Comparison of ENCODE assay signal across 19 cellular contexts in genomic region chr9:89025538-89025937, GRCh38. TPM values are rescaled to one million over a fixed set of nuclear protein-coding genes. Genes with fewer than 3 reads are reported as not detected.
DNase-seq lines count a peak whose midpoint lies in the region; ATAC-seq and TF ChIP-seq lines count a peak whose summit lies in the region.
"Had no signal": no experiment of that assay in that cellular context is flagged by ENCODE, and none has a peak within 500 bp of the region (broad histone marks: within the 10 kb centered on the region; RNA-seq: fewer than 3 reads in every experiment).

No MANE protein-coding gene starts in this region.

- H3K36me3 ChIP-seq in adrenal gland (replicated peaks in 1 of 2) (no peaks in the 10 kb centered on the region), hepatocyte (replicated peaks; ENCODE audit: insufficient read depth, low read depth) (no peaks in the 10 kb centered on the region), upper lobe of right lung (no peaks in the 10 kb centered on the region), tibial nerve (no peaks in the 10 kb centered on the region)
- H3K36me3 ChIP-seq: BLaER1 had no signal

- no peak overlapping the region for H3K4me2 ChIP-seq in hepatocyte
- H3K4me2 ChIP-seq: A549, BLaER1 had no signal

- TF ChIP-seq POLR2A in adrenal gland (IDR thresholded peaks at IDR 0.05): no peak
- no peak for TF ChIP-seq POLR2A in tibial nerve (IDR thresholded peaks at IDR 0.05)

- peaks cover 0 to 13% (median 0%) of the 10 kb centered on the region in 3 donors for H3K9me3 ChIP-seq in adrenal gland (replicated peaks in 1 of 3)
- no peaks in the 10 kb centered on the region for H3K9me3 ChIP-seq in hepatocyte (ENCODE audit: low read depth)
- H3K9me3 ChIP-seq in upper lobe of right lung: peaks cover 6% of the 10 kb centered on the region
- H3K9me3 ChIP-seq in tibial nerve: peaks cover 0 to 14% (median 6%) of the 10 kb centered on the region in 4 donors

- H3K27me3 ChIP-seq in adrenal gland (no peaks in the 10 kb centered on the region), hepatocyte (no peaks in the 10 kb centered on the region), upper lobe of right lung (no peaks in the 10 kb centered on the region), tibial nerve (no peaks in the 10 kb centered on the region)
- H3K27me3 ChIP-seq: BLaER1 had no signal

- H2AFZ ChIP-seq in hepatocyte: no peak overlapping the region

- H3K9me2 ChIP-seq in hepatocyte (replicated peaks; ENCODE audit: insufficient read depth): no peaks in the 10 kb centered on the region

- TF ChIP-seq EP300 in tibial nerve (IDR thresholded peaks at IDR 0.05): peak in 1 of 2 donors; percentile 11

- H4K20me1 ChIP-seq in hepatocyte (ENCODE audit: insufficient read depth, poor library complexity, severe bottlenecking): no peaks in the 10 kb centered on the region
- H4K20me1 ChIP-seq: BLaER1 had no signal

- H3K27ac ChIP-seq in adrenal gland (peak overlapping the region in 4 of 5 donors; percentile 47 to 92 (median 90)), hepatocyte (peak overlapping the region; percentile 52), upper lobe of right lung (peak overlapping the region; percentile 17), tibial nerve (peak overlapping the region in 2 of 4 donors; percentile 25 to 55)
- H3K27ac ChIP-seq: A549, BLaER1 had no signal

- DNase-seq in adrenal gland (no peak), fibroblast of gingiva (ENCODE audit: low read depth) (peak; percentile 52), hepatocyte (ENCODE audit: low spot score) (no peak), upper lobe of right lung (no peak), AG20443 (ENCODE audit: low spot score) (no peak), tibial nerve (ENCODE audit: low spot score in 2 of 2) (no peak), germinal center (ENCODE audit: low spot score) (no peak), DMS153 treated with DMSO at 0.1 percent for 48 hours (lab: John Stamatoyannopoulos, UW; ENCODE audit: unreplicated experiment) (no peak)
- DNase-seq: AML-193; Caco-2; CD8-positive, alpha-beta memory T cell; GOT3; H9 had no signal

- intact Hi-C loops in adrenal gland (cut with DNase I): no loop called here
- intact Hi-C loops in upper lobe of right lung (cut with DNase I): no loop called here

- H3K4me1 ChIP-seq in adrenal gland (replicated peaks in 1 of 2) (peaks cover 49 to 55% of the 10 kb centered on the region in 2 donors), hepatocyte (ENCODE audit: insufficient read depth) (peaks cover 25% of the 10 kb centered on the region), upper lobe of right lung (peaks cover 31% of the 10 kb centered on the region), tibial nerve (peaks cover 0 to 27% (median 12%) of the 10 kb centered on the region in 4 donors)
- H3K4me1 ChIP-seq: BLaER1, Caco-2 had no signal

- H3K79me2 ChIP-seq in hepatocyte: no peaks in the 10 kb centered on the region

- no peak for ATAC-seq in upper lobe of right lung
- ATAC-seq: A549, GM12878 had no signal

- TF ChIP-seq CTCF in adrenal gland (IDR thresholded peaks at IDR 0.05) (no peak), hepatocyte (IDR thresholded peaks at IDR 0.05; ENCODE audit: poor library complexity) (no peak), upper lobe of right lung (IDR thresholded peaks at IDR 0.05) (no peak), tibial nerve (IDR thresholded peaks at IDR 0.05) (no peak)

- H3K4me3 ChIP-seq in adrenal gland (no peak overlapping the region), hepatocyte (no peak overlapping the region), upper lobe of right lung (no peak overlapping the region), tibial nerve (no peak overlapping the region)
- H3K4me3 ChIP-seq: A549, BLaER1, GM12878 had no signal

RNA-seq across cellular contexts. Expression of gene S1PR3, which starts 34.3 kb away (rescaled TPM):
- total RNA-seq in adrenal gland (100 to 1,000 TPM in 1 of 8 donors, 10 to 100 TPM in 7; 44.1 to 108 (median 66.6) TPM), hepatocyte (46.1 and 48.6 TPM in 2 replicates), upper lobe of right lung (10.2 TPM), tibial nerve (10 to 100 TPM; 13.0 to 25.8 (median 14.5) TPM)
- polyA plus RNA-seq in adrenal gland (10 to 100 TPM; 14.1 to 85.6 (median 17.4) TPM), hepatocyte (13.2 and 21.4 TPM in 2 replicates)
- total RNA-seq: G401, HT-29 had no signal
- polyA plus RNA-seq: CD8-positive, alpha-beta memory T cell; IgD-negative memory B cell had no signal
